8 cellular contexts compared by ENCODE assay signal in genomic region chr16:73172621-73173312, GRCh38.
A peak's percentile ranks its signal among the peaks of the same experiment; 100 is the strongest.
DNase-seq lines count a peak whose midpoint lies in the region; ATAC-seq, FAIRE-seq and TF ChIP-seq lines count a peak whose summit lies in the region.

No MANE protein-coding gene starts in this region.

- peaks cover 9 to 26% of the 10 kb centered on the region in 2 donors for H3K4me1 ChIP-seq in neuronal stem cell (ENCODE audit: control insufficient read depth in 2 of 2, insufficient read depth in 1 of 2, low read depth in 1 of 2, low read length in 2 of 2)
- H3K4me1 ChIP-seq in kidney (ENCODE audit: control insufficient read depth in 1 of 2, insufficient read depth in 1 of 2, low read depth in 1 of 2, low read length in 2 of 2) = peaks cover 3 to 19% of the 10 kb centered on the region in 2 donors

- no peaks in the 10 kb centered on the region for H3K36me3 ChIP-seq in neuronal stem cell (replicated peaks in 1 of 2; ENCODE audit: control insufficient read depth in 2 of 2, insufficient read depth in 2 of 2, low read length in 2 of 2)
- H3K36me3 ChIP-seq in kidney (ENCODE audit: control insufficient read depth in 1 of 2, insufficient read depth in 2 of 2, low read length in 2 of 2) = no peaks in the 10 kb centered on the region

- no peak overlapping the region for H2BK12ac ChIP-seq in neuronal stem cell (ENCODE audit: low read length)

- no peaks in the 10 kb centered on the region for H3K9me3 ChIP-seq in neuronal stem cell (replicated peaks in 1 of 2; ENCODE audit: control insufficient read depth in 2 of 2, insufficient read depth in 1 of 2, low read depth in 1 of 2, low read length in 2 of 2)
- H3K9me3 ChIP-seq in kidney (ENCODE audit: control insufficient read depth in 1 of 2, low read length in 2 of 2) = no peaks in the 10 kb centered on the region

- H3K79me1 ChIP-seq in neuronal stem cell (ENCODE audit: low read depth, low read length) = no peaks in the 10 kb centered on the region

- no peak overlapping the region for H3K27ac ChIP-seq in neuronal stem cell (replicated peaks; ENCODE audit: low read length)
- peak overlapping the region in 1 of 2 donors; percentile 59 for H3K27ac ChIP-seq in kidney (ENCODE audit: low read depth in 2 of 2, low read length in 2 of 2)

- H3K27me3 ChIP-seq in neuronal stem cell (ENCODE audit: control insufficient read depth in 3 of 3, insufficient read depth in 3 of 3, low read depth in 1 of 3, low read length in 3 of 3) = peaks cover 0 to 2% (median 0%) of the 10 kb centered on the region in 3 experiments

- H3K23ac ChIP-seq in neuronal stem cell (ENCODE audit: low read depth, low read length, poor library complexity) = no peak overlapping the region

- no CpG with 5 or more reads among the region's 12 CpGs for WGBS in neuronal stem cell (ENCODE audit: extremely low coverage in 2 of 2, insufficient read length in 2 of 2, insufficient replicate concordance in 1 of 2), 2 donors

- H3K4me2 ChIP-seq in neuronal stem cell (ENCODE audit: insufficient read depth, low read length, poor library complexity, severe bottlenecking) = peak overlapping the region; percentile 23

- TF ChIP-seq CTCF in epithelial cell of proximal tubule (conservative IDR thresholded peaks at IDR 0.05; ENCODE audit: low read depth, low read length) (peak; percentile 37), kidney (IDR thresholded peaks at IDR 0.05; ENCODE audit: borderline replicate concordance, extremely low read depth, insufficient read depth) (no peak)

- H3K14ac ChIP-seq in neuronal stem cell (ENCODE audit: low read length) = no peak overlapping the region

- H3K4ac ChIP-seq in neuronal stem cell (ENCODE audit: low read length) = no peak overlapping the region

- FAIRE-seq in kidney (lab: Jason Lieb, UNC) = no peak

- intact Hi-C loops in kidney (cut with DNase I) = no loop called here

- DNase-seq in EL (peak; percentile 89), NCI-H69 (lab: John Stamatoyannopoulos, UW) (peak; percentile 86), epithelial cell of proximal tubule (ENCODE audit: low read depth) (no peak), neuronal stem cell (ENCODE audit: low spot score) (no peak), kidney (no peak)
- DNase-seq in stimulated activated CD4-positive, alpha-beta T cell treated with anti-CD3 and anti-CD28 coated beads, Interleukin-15, amount 100 ng/mL, for 24 hours = no peak

- no peak overlapping the region for H3K18ac ChIP-seq in neuronal stem cell (ENCODE audit: low read length)

- ATAC-seq in HG02763 (IDR thresholded peaks at IDR 0.05; ENCODE audit: unreplicated experiment) = no peak
- ATAC-seq in GM19328 (IDR thresholded peaks at IDR 0.05; ENCODE audit: unreplicated experiment) = no peak

- H3K9ac ChIP-seq in neuronal stem cell (ENCODE audit: low read depth, low read length, poor library complexity) = no peak overlapping the region
- H3K9ac ChIP-seq in kidney (ENCODE audit: low read length in 2 of 2) = no peak overlapping the region

- H2AK5ac ChIP-seq in neuronal stem cell (ENCODE audit: low read depth, low read length) = no peak overlapping the region

- H4K91ac ChIP-seq in neuronal stem cell (ENCODE audit: low read depth, low read length, poor library complexity) = no peak overlapping the region

- no peak overlapping the region for H2BK15ac ChIP-seq in neuronal stem cell (ENCODE audit: low read length)

- H4K8ac ChIP-seq in neuronal stem cell (ENCODE audit: low read depth, low read length) = no peak overlapping the region

- H3K4me3 ChIP-seq in epithelial cell of proximal tubule (ENCODE audit: low read depth, low read length) (peak overlapping the region; percentile 18), neuronal stem cell (ENCODE audit: low read length in 2 of 2) (no peak overlapping the region), kidney (ENCODE audit: low read length in 2 of 2) (peak overlapping the region in 1 of 2 donors; percentile 6)

- H2BK120ac ChIP-seq in neuronal stem cell (ENCODE audit: low read depth, low read length) = no peak overlapping the region

- H2AFZ ChIP-seq in neuronal stem cell (ENCODE audit: low read length) = peak overlapping the region; percentile 52

- no peak overlapping the region for H2BK5ac ChIP-seq in neuronal stem cell (ENCODE audit: low read length)

Comparison
In these comparisons a context has a peak if more than half of its experiments do, and no peak if none do; other contexts are left out.
1. DNase-seq: peak in EL (single experiment) and NCI-H69 (single experiment); none in epithelial cell of proximal tubule (single experiment), neuronal stem cell (single experiment), stimulated activated CD4-positive, alpha-beta T cell treated with anti-CD3 and anti-CD28 coated beads, Interleukin-15, amount 100 ng/mL, for 24 hours (single experiment) and kidney (single experiment).